10 cellular contexts compared by ENCODE assay signal in genomic region chr22:21009638-21010425, GRCh38. TPM values are rescaled to one million over a fixed set of nuclear protein-coding genes. Genes with fewer than 3 reads are reported as not detected.
A peak's percentile ranks its signal among the peaks of the same experiment; 100 is the strongest.
DNase-seq lines count a peak whose midpoint lies in the region; ATAC-seq and TF ChIP-seq lines count a peak whose summit lies in the region.
"Had no signal": no experiment of that assay in that cellular context is flagged by ENCODE, and none has a peak within 500 bp of the region (broad histone marks: within the 10 kb centered on the region; RNA-seq: fewer than 3 reads in every experiment).

No MANE protein-coding gene starts in this region.

- no peaks in the 10 kb centered on the region for H3K36me3 Mint-ChIP-seq in activated CD4-positive, alpha-beta T cell treated with anti-CD3 and anti-CD28 coated beads for 36 hours (ENCODE audit: low read depth)
- H3K36me3 Mint-ChIP-seq in glutamatergic neuron (ENCODE audit: unreplicated experiment) = no peaks in the 10 kb centered on the region

- no peak overlapping the region for H3K4me3 ChIP-seq in fibroblast of mammary gland (ENCODE audit: control insufficient read depth, low read depth, low read length)
- H3K4me3 ChIP-seq: uterus had no signal

- H3K27me3 Mint-ChIP-seq in activated CD4-positive, alpha-beta T cell treated with anti-CD3 and anti-CD28 coated beads for 36 hours = no peaks in the 10 kb centered on the region
- H3K27me3 Mint-ChIP-seq in glutamatergic neuron (ENCODE audit: unreplicated experiment) = peaks cover 12% of the 10 kb centered on the region
- H3K27me3 Mint-ChIP-seq: effector memory CD8-positive, alpha-beta T cell had no signal

- no peak for ATAC-seq in activated CD4-positive, alpha-beta T cell treated with anti-CD3 and anti-CD28 coated beads for 36 hours
- no peak for ATAC-seq in GM21447 (IDR thresholded peaks at IDR 0.05; ENCODE audit: unreplicated experiment)
- no peak for ATAC-seq in HG03108 (IDR thresholded peaks at IDR 0.05; ENCODE audit: unreplicated experiment)
- ATAC-seq: effector memory CD8-positive, alpha-beta T cell had no signal

- H3K4me3 Mint-ChIP-seq in activated CD4-positive, alpha-beta T cell treated with anti-CD3 and anti-CD28 coated beads for 36 hours = no peak overlapping the region
- H3K4me3 Mint-ChIP-seq in glutamatergic neuron (ENCODE audit: unreplicated experiment) = no peak overlapping the region
- H3K4me3 Mint-ChIP-seq: effector memory CD8-positive, alpha-beta T cell had no signal

- intact Hi-C loops in activated CD4-positive, alpha-beta T cell treated with anti-CD3 and anti-CD28 coated beads for 36 hours (cut with DNase I, micrococcal nuclease) = no loop called here

- H3K9me3 Mint-ChIP-seq in activated CD4-positive, alpha-beta T cell treated with anti-CD3 and anti-CD28 coated beads for 36 hours (ENCODE audit: low read depth) = no peaks in the 10 kb centered on the region
- peaks cover 7% of the 10 kb centered on the region for H3K9me3 Mint-ChIP-seq in glutamatergic neuron (ENCODE audit: unreplicated experiment)
- H3K9me3 Mint-ChIP-seq: effector memory CD8-positive, alpha-beta T cell had no signal

- no peak for TF ChIP-seq CTCF in fibroblast of mammary gland (conservative IDR thresholded peaks at IDR 0.05; ENCODE audit: control insufficient read depth, insufficient read depth, low read depth, low read length)
- no peak for TF ChIP-seq CTCF in glutamatergic neuron (IDR thresholded peaks at IDR 0.05; ENCODE audit: partially characterized antibody, unreplicated experiment)

- CTCF ChIA-PET in activated CD4-positive, alpha-beta T cell treated with anti-CD3 and anti-CD28 coated beads for 36 hours (lab: Charles Lee) = interaction anchor here (1.1 kb wide), 1 partner anchor 27 kb away, joined by 5 read pairs; no protein-coding TSS in a partner anchor

- peaks cover 11% of the 10 kb centered on the region for H3K4me1 Mint-ChIP-seq in activated CD4-positive, alpha-beta T cell treated with anti-CD3 and anti-CD28 coated beads for 36 hours
- peaks cover 15% of the 10 kb centered on the region for H3K4me1 Mint-ChIP-seq in glutamatergic neuron (ENCODE audit: low read depth, unreplicated experiment)

- peak; percentile 49 for DNase-seq in activated CD4-positive, alpha-beta T cell treated with anti-CD3 and anti-CD28 coated beads for 36 hours
- DNase-seq in activated CD4-positive, alpha-beta T cell treated with anti-CD3 and anti-CD28 coated beads, Interleukin-2, amount 50 U/mL, for 1 hour = no peak
- DNase-seq in RKO (ENCODE audit: low spot score) (peak; percentile 68), fibroblast of mammary gland (ENCODE audit: low read depth) (peak; percentile 49), pulmonary artery endothelial cell (ENCODE audit: low read depth, low spot score) (peak; percentile 24), glutamatergic neuron (no peak)
- DNase-seq: uterus had no signal

- H3K27ac Mint-ChIP-seq in activated CD4-positive, alpha-beta T cell treated with anti-CD3 and anti-CD28 coated beads for 36 hours = no peak overlapping the region
- H3K27ac Mint-ChIP-seq in glutamatergic neuron (ENCODE audit: unreplicated experiment) = no peak overlapping the region

- POLR2A ChIA-PET in activated CD4-positive, alpha-beta T cell treated with anti-CD3 and anti-CD28 coated beads for 36 hours (lab: Charles Lee) = interaction anchor here (0.5 kb wide), 1 partner anchor 637 kb away, joined by 3 read pairs; no protein-coding TSS in a partner anchor

RNA-seq across cellular contexts. Expression of gene P2RX6, which starts 5.1 kb away (rescaled TPM):
- under 1 TPM; 0.18 to 0.25 TPM for total RNA-seq in activated CD4-positive, alpha-beta T cell treated with anti-CD3 and anti-CD28 coated beads for 36 hours
- total RNA-seq in pulmonary artery endothelial cell (0.07 TPM in 1 of 2 replicates, not detected in the other), glutamatergic neuron (ENCODE audit: unreplicated experiment) (1.5 TPM)

RNA-seq across cellular contexts. Expression of gene THAP7, which starts 7.9 kb away (rescaled TPM):
- total RNA-seq in activated CD4-positive, alpha-beta T cell treated with anti-CD3 and anti-CD28 coated beads for 36 hours = 10 to 100 TPM; 25.1 to 27.2 TPM
- 16.2 and 18.8 TPM in 2 replicates for total RNA-seq in pulmonary artery endothelial cell
- 17.8 TPM for total RNA-seq in glutamatergic neuron (ENCODE audit: unreplicated experiment)

RNA-seq across cellular contexts. Expression of gene SLC7A4, which starts 22.5 kb away (rescaled TPM):
- not detected for total RNA-seq in activated CD4-positive, alpha-beta T cell treated with anti-CD3 and anti-CD28 coated beads for 36 hours
- total RNA-seq in pulmonary artery endothelial cell (not detected in 2 replicates), glutamatergic neuron (ENCODE audit: unreplicated experiment) (0.59 TPM)

RNA-seq across cellular contexts. Expression of gene LZTR1, which starts 27.7 kb away (rescaled TPM):
- 10 to 100 TPM; 31.9 to 40.5 TPM for total RNA-seq in activated CD4-positive, alpha-beta T cell treated with anti-CD3 and anti-CD28 coated beads for 36 hours
- total RNA-seq in pulmonary artery endothelial cell = 51.1 and 69.5 TPM in 2 replicates
- 165 TPM for total RNA-seq in glutamatergic neuron (ENCODE audit: unreplicated experiment)

RNA-seq across cellular contexts. Expression of gene LRRC74B, which starts 35.9 kb away (rescaled TPM):
- not detected for total RNA-seq in activated CD4-positive, alpha-beta T cell treated with anti-CD3 and anti-CD28 coated beads for 36 hours
- not detected in 2 replicates for total RNA-seq in pulmonary artery endothelial cell
- total RNA-seq in glutamatergic neuron (ENCODE audit: unreplicated experiment) = not detected

Comparison
In these comparisons a context has a peak if more than half of its experiments do, and no peak if none do; other contexts are left out.
1. DNase-seq: peak in activated CD4-positive, alpha-beta T cell treated with anti-CD3 and anti-CD28 coated beads for 36 hours (single experiment), RKO (single experiment), fibroblast of mammary gland (single experiment) and pulmonary artery endothelial cell (single experiment); none in activated CD4-positive, alpha-beta T cell treated with anti-CD3 and anti-CD28 coated beads, Interleukin-2, amount 50 U/mL, for 1 hour (single experiment) and glutamatergic neuron (single experiment).